In genomic region chr4:76226418-76226817, GRCh38 we compare ENCODE assay signal across 30 cellular contexts. TPM values are rescaled to one million over a fixed set of nuclear protein-coding genes. Genes with fewer than 3 reads are reported as not detected.
"Had no signal": no experiment of that assay in that cellular context is flagged by ENCODE, and none has a peak within 500 bp of the region (broad histone marks: within the 10 kb centered on the region; RNA-seq: fewer than 3 reads in every experiment).

No MANE protein-coding gene starts in this region.

- FAIRE-seq: K562 had no signal

- H3K36me3 ChIP-seq: brain microvascular endothelial cell had no signal

- ATAC-seq: activated CD8-positive, alpha-beta memory T cell treated with anti-CD3 and anti-CD28 coated beads, Interleukin-2, amount 10 ng/mL, durations not matched to agents 7 days and 5 days; K562 had no signal

- H3K27me3 ChIP-seq: brain microvascular endothelial cell had no signal

- H3K4me3 ChIP-seq: K562, PC-9 had no signal

- H2AFZ ChIP-seq: PC-9 had no signal

- DNase-seq: activated B cell treated with CpG ODN at 0.5 μM for 24 hours; activated CD4-positive, alpha-beta memory T cell treated with anti-CD3 and anti-CD28 coated beads, Interleukin-2, amount 10 ng/mL, durations not matched to agents 7 days and 5 days; activated CD4-positive, alpha-beta T cell treated with anti-CD3 and anti-CD28 coated beads for 4 hours; activated CD4-positive, CD25-positive, alpha-beta regulatory T cell treated with anti-CD3 and anti-CD28 coated beads, Interleukin-2, amount 50 U/mL, for 72 hours; activated CD8-positive, alpha-beta memory T cell treated with anti-CD3 and anti-CD28 coated beads for 24 hours; activated CD8-positive, alpha-beta memory T cell treated with anti-CD3 and anti-CD28 coated beads, Interleukin-2, amount 10 ng/mL, durations not matched to agents 7 days and 5 days; activated CD8-positive, alpha-beta memory T cell treated with anti-CD3 and anti-CD28 coated beads, Interleukin-2, amount 50 U/mL, for 48 hours; activated effector memory CD4-positive, alpha-beta T cell treated with Interleukin-2 at 50 U/mL for 16 hours; activated naive CD4-positive, alpha-beta T cell treated with anti-CD3 and anti-CD28 coated beads, Interleukin-2, amount 10 ng/mL, durations not matched to agents 7 days and 5 days; activated T-cell treated with anti-CD3 and anti-CD28 coated beads, Interleukin-2, amount 50 U/mL, for 48 hours; amniotic stem cell; aorta; brain microvascular endothelial cell; central memory CD4-positive, alpha-beta T cell; NCI-H1105 treated with DMSO at 0.1 percent for 48 hours; NCI-H1436; NCI-H1694 treated with DMSO at 0.1 percent for 48 hours; NCI-H2029; NCI-H345; NCI-H524 treated with DMSO at 0.1 percent for 48 hours; PC-9; Right ventricle myocardium superior; SW 1271; T-helper 1 cell; T-helper 2 cell; T-helper 9 cell had no signal

- H3K4me2 ChIP-seq: PC-9 had no signal

- H3K27ac ChIP-seq: brain microvascular endothelial cell, PC-9, VCaP had no signal

RNA-seq across cellular contexts. Expression of gene FAM47E, which starts 25.1 kb away (rescaled TPM):
- total RNA-seq: activated B cell treated with CpG ODN at 0.5 μM for 24 hours; activated CD4-positive, alpha-beta memory T cell treated with anti-CD3 and anti-CD28 coated beads, Interleukin-2, amount 10 ng/mL, durations not matched to agents 7 days and 5 days; M059J; OCI-LY7 had no signal
